23 cellular contexts compared by ENCODE assay signal in the genomic region with DNA sequence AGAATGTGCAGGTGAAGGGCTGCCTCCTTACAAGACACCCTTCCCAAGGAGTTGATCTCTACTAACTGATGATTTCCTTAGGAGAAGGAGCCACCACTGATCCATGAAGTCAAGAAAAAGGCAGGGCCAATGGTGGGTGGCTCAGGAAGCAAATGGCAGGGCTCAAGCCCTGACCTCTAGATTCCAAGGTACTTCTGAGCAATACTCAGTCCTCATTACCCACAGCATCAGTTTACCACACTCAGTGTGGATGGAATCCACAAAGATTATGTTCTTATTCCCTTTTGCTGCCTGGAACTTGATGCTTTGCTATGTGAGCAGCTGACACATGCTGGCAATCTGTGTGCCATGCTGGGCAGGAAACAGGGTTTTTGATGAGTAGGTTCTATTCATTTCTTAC.
A peak's percentile ranks its signal among the peaks of the same experiment; 100 is the strongest.
DNase-seq lines count a peak whose midpoint lies in the region; ATAC-seq, FAIRE-seq and TF ChIP-seq lines count a peak whose summit lies in the region.
"Had no signal": no experiment of that assay in that cellular context is flagged by ENCODE, and none has a peak within 500 bp of the region (broad histone marks: within the 10 kb centered on the region; RNA-seq: fewer than 3 reads in every experiment).

No MANE protein-coding gene starts in this region.

- H2BK20ac ChIP-seq in H1 (ENCODE audit: low read length), result peak overlapping the region; percentile 43; the same call in 1 of the 2 replicates

- H3K27ac Mint-ChIP-seq in type B pancreatic cell, result peak overlapping the region; percentile 70
- H3K27ac Mint-ChIP-seq: CD4-positive, alpha-beta T cell; CD8-positive, alpha-beta memory T cell; H9 had no signal

- no peak overlapping the region for H3K18ac ChIP-seq in H1 (ENCODE audit: extremely low read depth, low read length)

- intact Hi-C loops in HepG2 (cut with micrococcal nuclease; ENCODE audit: unreplicated experiment) (no loop called here), right lobe of liver (cut with DNase I) (no loop called here), heart right ventricle (cut with DNase I) (no loop called here)

- H2BK12ac ChIP-seq in H1 (ENCODE audit: low read depth, low read length), result no peak overlapping the region

- POLR2A ChIA-PET in HepG2 (lab: Yijun Ruan, JAX) (no interaction called here), H1 (lab: Charles Lee; ENCODE audit: partially characterized antibody) (no interaction called here)

- H3K4me2 ChIP-seq in HepG2 (ENCODE audit: low read depth, low read length) (no peak overlapping the region), H1 (ENCODE audit: insufficient read depth in 1 of 2, low read depth in 2 of 2, low read length in 2 of 2) (no peak overlapping the region)
- H3K4me2 ChIP-seq: A549; BLaER1 treated with 17β-estradiol and CSF1 and Interleukin-3, amounts not matched to agents 10 nM and 100 nM had no signal

- no peak overlapping the region for H2AFZ ChIP-seq in HepG2 (ENCODE audit: low read length)
- no peak overlapping the region for H2AFZ ChIP-seq in H1 (ENCODE audit: low read length)
- H2AFZ ChIP-seq: GM23248 had no signal

- BruUV-seq in HepG2 (replicated peaks; lab: Mats Ljungman, UMichigan), result no TSS peak

- no peak overlapping the region for H2BK120ac ChIP-seq in H1 (replicated peaks; ENCODE audit: low read depth, low read length)

- H3K9me3 ChIP-seq in HepG2 (ENCODE audit: low read length), result no peaks in the 10 kb centered on the region
- no peaks in the 10 kb centered on the region for H3K9me3 ChIP-seq in right lobe of liver
- H3K9me3 ChIP-seq in H1 (ENCODE audit: insufficient read depth in 2 of 2, low read depth in 1 of 2, low read length in 1 of 2), result no peaks in the 10 kb centered on the region
- H3K9me3 ChIP-seq in heart right ventricle, result peaks cover 0 to 13% (median 0%) of the 10 kb centered on the region in 11 donors
- H3K9me3 ChIP-seq: A549, BE2C had no signal

- no peak overlapping the region for H3K56ac ChIP-seq in H1 (replicated peaks; ENCODE audit: insufficient read length, low read depth, low read length)

- H3K27ac ChIP-seq in HepG2 (ENCODE audit: extremely low read length, insufficient read depth, low read length), result no peak overlapping the region
- H3K27ac ChIP-seq in right lobe of liver, result no peak overlapping the region
- no peak overlapping the region for H3K27ac ChIP-seq in H1 (ENCODE audit: low read depth, low read length)
- no peak overlapping the region for H3K27ac ChIP-seq in heart right ventricle
- H3K27ac ChIP-seq: A549; BLaER1 treated with 17β-estradiol and CSF1 and Interleukin-3, amounts not matched to agents 10 nM and 100 nM; GM23248 had no signal

- DNase-seq in HepG2 (ENCODE audit: low spot score) (no peak), right lobe of liver (no peak), H1 (ENCODE audit: low read depth in 1 of 2, low spot score in 2 of 2) (no peak), type B pancreatic cell (ENCODE audit: extremely low spot score, unreplicated experiment) (no peak), dedifferentiated amniotic fluid mesenchymal stem cell (ENCODE audit: extremely low spot score) (no peak), heart right ventricle (no peak)
- DNase-seq: 8988T; ACHN; AML-193; BE2C; CD4-positive, alpha-beta T cell; CD8-positive, alpha-beta memory T cell; DMS 273 treated with DMSO at 0.1 percent for 48 hours; DND-41; GM23248; H9 had no signal

- H3K4me3 ChIP-seq in HepG2 (replicated peaks in 1 of 3; ENCODE audit: insufficient read depth in 1 of 3, low read depth in 2 of 3, low read length in 3 of 3) (no peak overlapping the region), right lobe of liver (no peak overlapping the region), H1 (ENCODE audit: extremely low read depth in 1 of 4, insufficient read depth in 2 of 4, low read depth in 3 of 4, low read length in 4 of 4) (no peak overlapping the region), heart right ventricle (no peak overlapping the region)
- H3K4me3 ChIP-seq: A549; BLaER1 treated with 17β-estradiol and CSF1 and Interleukin-3, amounts not matched to agents 10 nM and 100 nM; GM23248 had no signal

- no peak overlapping the region for H4K91ac ChIP-seq in H1 (replicated peaks; ENCODE audit: insufficient read length, low read length)

- no peak for TF ChIP-seq POLR2A in HepG2 (IDR thresholded peaks at IDR 0.05; ENCODE audit: insufficient read depth in 1 of 2, low read depth in 2 of 2, low read length in 2 of 2)
- TF ChIP-seq POLR2A in right lobe of liver (IDR thresholded peaks at IDR 0.05), result no peak
- no peak for TF ChIP-seq POLR2A in H1 (IDR thresholded peaks at IDR 0.05; ENCODE audit: control extremely low read depth in 1 of 2, low read depth in 2 of 2, low read length in 2 of 2)

- no peak overlapping the region for H2BK15ac ChIP-seq in H1 (ENCODE audit: low read length)

- no peak overlapping the region for H4K8ac ChIP-seq in H1 (ENCODE audit: extremely low read depth, insufficient read depth, low read length)

- no peak for TF ChIP-seq EP300 in HepG2 (IDR thresholded peaks at IDR 0.05; ENCODE audit: low read depth in 2 of 2, low read length in 2 of 2)
- TF ChIP-seq EP300 in HepG2 (CRISPR knock-in tag; IDR thresholded peaks at IDR 0.05; ENCODE audit: borderline replicate concordance), result no peak
- TF ChIP-seq EP300 in H1 (IDR thresholded peaks at IDR 0.05; ENCODE audit: borderline replicate concordance in 1 of 2, low read depth in 2 of 2, low read length in 2 of 2), result no peak

- H2BK5ac ChIP-seq in H1 (ENCODE audit: low read depth, low read length), result no peak overlapping the region

- FAIRE-seq in HepG2 (lab: Jason Lieb, UNC) (no peak), H1 (lab: Jason Lieb, UNC) (no peak)
- FAIRE-seq: A549, D721Med, G401.6, GM19239 had no signal

- H3K9me3 Mint-ChIP-seq in type B pancreatic cell, result peaks cover 6% of the 10 kb centered on the region
- H3K9me3 Mint-ChIP-seq: CD4-positive, alpha-beta T cell had no signal

- H4K5ac ChIP-seq in H1 (ENCODE audit: insufficient read length, low read depth, low read length), result no peak overlapping the region

- peaks cover 20% of the 10 kb centered on the region for H3K36me3 Mint-ChIP-seq in type B pancreatic cell
- H3K36me3 Mint-ChIP-seq: CD8-positive, alpha-beta memory T cell had no signal

- H2AK5ac ChIP-seq in H1 (ENCODE audit: low read depth, low read length), result no peak overlapping the region

- no peaks in the 10 kb centered on the region for H3K27me3 Mint-ChIP-seq in type B pancreatic cell
- H3K27me3 Mint-ChIP-seq: CD4-positive, alpha-beta T cell had no signal

- no peaks in the 10 kb centered on the region for H3K79me2 ChIP-seq in HepG2 (ENCODE audit: insufficient read depth, low read length)
- no peaks in the 10 kb centered on the region for H3K79me2 ChIP-seq in H1 (ENCODE audit: control insufficient read depth in 1 of 2, insufficient read depth in 2 of 2, low read length in 2 of 2)

- H3K4me1 ChIP-seq in HepG2 (ENCODE audit: insufficient read depth, low read length) (peaks cover 4% of the 10 kb centered on the region; the same call in 1 of the 2 replicates), right lobe of liver (no peaks in the 10 kb centered on the region), H1 (replicated peaks in 1 of 4; ENCODE audit: control insufficient read depth in 3 of 4, insufficient read depth in 4 of 4, low read length in 3 of 4) (no peaks in the 10 kb centered on the region), heart right ventricle (no peaks in the 10 kb centered on the region)
- H3K4me1 ChIP-seq: A549, BE2C had no signal

- H3K27me3 ChIP-seq in HepG2 (ENCODE audit: control insufficient read depth in 1 of 2, insufficient read depth in 2 of 2, low read length in 2 of 2), result no peaks in the 10 kb centered on the region
- H3K27me3 ChIP-seq in right lobe of liver, result no peaks in the 10 kb centered on the region
- no peaks in the 10 kb centered on the region for H3K27me3 ChIP-seq in H1 (replicated peaks in 1 of 4; ENCODE audit: control insufficient read depth in 3 of 4, extremely low read depth in 1 of 4, insufficient read depth in 3 of 4, low read length in 3 of 4)
- H3K27me3 ChIP-seq in heart right ventricle, result peaks cover 0 to 9% (median 0%) of the 10 kb centered on the region in 7 donors
- H3K27me3 ChIP-seq: BE2C had no signal

- H4K20me1 ChIP-seq in HepG2 (ENCODE audit: insufficient read depth, low read length) (peaks cover 27% of the 10 kb centered on the region), H1 (replicated peaks in 1 of 2; ENCODE audit: control insufficient read depth in 1 of 2, insufficient read depth in 2 of 2, low read length in 2 of 2) (no peaks in the 10 kb centered on the region)
- H4K20me1 ChIP-seq: BLaER1 treated with 17β-estradiol and CSF1 and Interleukin-3, amounts not matched to agents 10 nM and 100 nM had no signal

- no peaks in the 10 kb centered on the region for H3K79me1 ChIP-seq in H1 (ENCODE audit: low read depth, low read length)

- TF ChIP-seq RAD21 in HepG2 (CRISPR knock-in tag; IDR thresholded peaks at IDR 0.05), result no peak
- TF ChIP-seq RAD21 in H1 (IDR thresholded peaks at IDR 0.05 in 1 of 2, conservative IDR thresholded peaks at IDR 0.05 in 1 of 2; ENCODE audit: low read depth in 2 of 2, low read length in 2 of 2), result no peak

- H3K9ac ChIP-seq in HepG2 (ENCODE audit: insufficient read depth, low read depth, low read length), result no peak overlapping the region
- no peak overlapping the region for H3K9ac ChIP-seq in H1 (replicated peaks in 1 of 4; ENCODE audit: extremely low read depth in 1 of 4, low read depth in 3 of 4, low read length in 3 of 4)
- H3K9ac ChIP-seq: BLaER1 treated with 17β-estradiol and CSF1 and Interleukin-3, amounts not matched to agents 10 nM and 100 nM; GM23248 had no signal

- H3K4me1 Mint-ChIP-seq in type B pancreatic cell (ENCODE audit: unreplicated experiment), result no peaks in the 10 kb centered on the region
- H3K4me1 Mint-ChIP-seq: CD8-positive, alpha-beta memory T cell had no signal

- peaks cover 0 to 16% of the 10 kb centered on the region in 2 experiments; a peak in 4 of 5 replicates for H3K36me3 ChIP-seq in HepG2 (replicated peaks in 1 of 2; ENCODE audit: control insufficient read depth in 1 of 2, insufficient read depth in 2 of 2, low read length in 2 of 2)
- H3K36me3 ChIP-seq in right lobe of liver, result no peaks in the 10 kb centered on the region
- H3K36me3 ChIP-seq in H1 (ENCODE audit: control insufficient read depth in 2 of 4, insufficient read depth in 4 of 4, low read length in 3 of 4), result no peaks in the 10 kb centered on the region; a peak in 1 of 8 replicates
- H3K36me3 ChIP-seq in heart right ventricle, result no peaks in the 10 kb centered on the region
- H3K36me3 ChIP-seq: BE2C; BLaER1 treated with 17β-estradiol and CSF1 and Interleukin-3, amounts not matched to agents 10 nM and 100 nM had no signal

- CTCF ChIA-PET in HepG2 (lab: Yijun Ruan, JAX; ENCODE audit: low intra/inter-chr PET ratio, low total read pairs), result no interaction called here
- CTCF ChIA-PET in H1 (lab: Charles Lee; ENCODE audit: partially characterized antibody), result no interaction called here

- H3K4me3 Mint-ChIP-seq in type B pancreatic cell, result no peak overlapping the region
- H3K4me3 Mint-ChIP-seq: CD14-positive monocyte; CD4-positive, alpha-beta T cell; CD8-positive, alpha-beta memory T cell; H9 had no signal

- no peak overlapping the region for H3K4ac ChIP-seq in H1 (replicated peaks; ENCODE audit: insufficient read length, low read depth, low read length)

- H3K14ac ChIP-seq in H1 (ENCODE audit: insufficient read length), result no peak overlapping the region

- in situ Hi-C loops in HepG2 (cut with HindIII; ENCODE audit: extremely low pct_ligation_motif_present, low pct_unique_long_range_greater_than_20kb), result no loop called here

- H3K23ac ChIP-seq in H1 (ENCODE audit: insufficient read length), result no peak overlapping the region

- ATAC-seq in HepG2 (no peak), right lobe of liver (no peak), heart right ventricle (no peak)
- ATAC-seq: A549, HCT116 had no signal

- TF ChIP-seq CTCF in HepG2 (CRISPR knock-in tag; IDR thresholded peaks at IDR 0.05) (no peak), right lobe of liver (IDR thresholded peaks at IDR 0.05) (no peak), H1 (IDR thresholded peaks at IDR 0.05; ENCODE audit: control extremely low read depth in 1 of 3, insufficient read depth in 1 of 3, low read depth in 1 of 3, low read length in 3 of 3) (no peak), type B pancreatic cell (conservative IDR thresholded peaks at IDR 0.05) (no peak), heart right ventricle (IDR thresholded peaks at IDR 0.05) (no peak)

- no peaks in the 10 kb centered on the region for H3K23me2 ChIP-seq in H1 (ENCODE audit: low read depth, low read length)
